In genomic region chr16:85114909-85115567, GRCh38 we compare ENCODE assay signal across 8 cellular contexts. TPM values are rescaled to one million over a fixed set of nuclear protein-coding genes. Genes with fewer than 3 reads are reported as not detected.
DNase-seq lines count a peak whose midpoint lies in the region; ATAC-seq and TF ChIP-seq lines count a peak whose summit lies in the region.

No MANE protein-coding gene starts in this region.

- CTCF ChIA-PET in AG04450 (lab: Charles Lee) = interaction anchor here (0.6 to 2.1 kb wide), 45 partner anchors 9 to 501 kb away, joined by 3 to 27 read pairs (median 5); no protein-coding TSS in a partner anchor
- CTCF ChIA-PET in RWPE1 (lab: Yijun Ruan, JAX) = interaction anchor here (0.5 to 1.8 kb wide), 46 partner anchors 9 to 1549 kb away, joined by 3 to 12 read pairs (median 4); no protein-coding TSS in a partner anchor

- peak overlapping the region; percentile 60 for H3K4me3 Mint-ChIP-seq in activated T-helper 17 cell treated with anti-CD3 and anti-CD28 coated beads, Interleukin-2, amount 50 U/mL, for 72 hours
- H3K4me3 Mint-ChIP-seq in neural crest cell = no peak overlapping the region
- H3K4me3 Mint-ChIP-seq in stimulated activated naive CD8-positive, alpha-beta T cell treated with anti-CD3 and anti-CD28 coated beads, Interleukin-15, Interleukin-2, amounts not matched to agents 100 ng/mL and 50 ng/mL, for 24 hours = peak overlapping the region; percentile 68

- H3K27ac ChIP-seq in AG04450 (ENCODE audit: low read depth, low read length) (peak overlapping the region; percentile 61), RWPE1 (peak overlapping the region; percentile 40)

- peak overlapping the region; percentile 63 for H3K27ac Mint-ChIP-seq in activated T-helper 17 cell treated with anti-CD3 and anti-CD28 coated beads, Interleukin-2, amount 50 U/mL, for 72 hours
- H3K27ac Mint-ChIP-seq in neural crest cell (ENCODE audit: unreplicated experiment) = no peak overlapping the region
- H3K27ac Mint-ChIP-seq in stimulated activated naive CD8-positive, alpha-beta T cell treated with anti-CD3 and anti-CD28 coated beads, Interleukin-15, Interleukin-2, amounts not matched to agents 100 ng/mL and 50 ng/mL, for 24 hours = peak overlapping the region; percentile 89

- no peaks in the 10 kb centered on the region for H3K9me3 Mint-ChIP-seq in activated T-helper 17 cell treated with anti-CD3 and anti-CD28 coated beads, Interleukin-2, amount 50 U/mL, for 72 hours
- H3K9me3 Mint-ChIP-seq in neural crest cell = no peaks in the 10 kb centered on the region
- no peaks in the 10 kb centered on the region for H3K9me3 Mint-ChIP-seq in stimulated activated naive CD8-positive, alpha-beta T cell treated with anti-CD3 and anti-CD28 coated beads, Interleukin-15, Interleukin-2, amounts not matched to agents 100 ng/mL and 50 ng/mL, for 24 hours

- peaks cover 4% of the 10 kb centered on the region; the same call in 1 of the 2 replicates for H3K9me3 ChIP-seq in AG04450 (ENCODE audit: control insufficient read depth, insufficient read depth, low read length)

- no peaks in the 10 kb centered on the region for H3K36me3 Mint-ChIP-seq in activated T-helper 17 cell treated with anti-CD3 and anti-CD28 coated beads, Interleukin-2, amount 50 U/mL, for 72 hours (ENCODE audit: low read depth)
- no peaks in the 10 kb centered on the region for H3K36me3 Mint-ChIP-seq in neural crest cell (ENCODE audit: low read depth)
- H3K36me3 Mint-ChIP-seq in stimulated activated naive CD8-positive, alpha-beta T cell treated with anti-CD3 and anti-CD28 coated beads, Interleukin-15, Interleukin-2, amounts not matched to agents 100 ng/mL and 50 ng/mL, for 24 hours (ENCODE audit: low read depth) = no peaks in the 10 kb centered on the region

- no peaks in the 10 kb centered on the region for H3K27me3 Mint-ChIP-seq in activated T-helper 17 cell treated with anti-CD3 and anti-CD28 coated beads, Interleukin-2, amount 50 U/mL, for 72 hours
- peaks cover 6% of the 10 kb centered on the region for H3K27me3 Mint-ChIP-seq in neural crest cell (ENCODE audit: low read depth)
- H3K27me3 Mint-ChIP-seq in stimulated activated naive CD8-positive, alpha-beta T cell treated with anti-CD3 and anti-CD28 coated beads, Interleukin-15, Interleukin-2, amounts not matched to agents 100 ng/mL and 50 ng/mL, for 24 hours = no peaks in the 10 kb centered on the region

- DNase-seq in AG04450 (ENCODE audit: low read depth, low spot score) = peak; percentile 56
- DNase-seq in LHCN-M2 (ENCODE audit: low read depth) = peak; percentile 71
- peak; percentile 88 for DNase-seq in RWPE1 (ENCODE audit: low spot score)
- DNase-seq in fibroblast of pulmonary artery (ENCODE audit: low read depth) = peak; percentile 84
- DNase-seq in neural crest cell (ENCODE audit: low read depth, low spot score) = peak; percentile 98

- peaks cover 5% of the 10 kb centered on the region for H3K4me1 Mint-ChIP-seq in activated T-helper 17 cell treated with anti-CD3 and anti-CD28 coated beads, Interleukin-2, amount 50 U/mL, for 72 hours
- peaks cover 34% of the 10 kb centered on the region for H3K4me1 Mint-ChIP-seq in neural crest cell
- H3K4me1 Mint-ChIP-seq in stimulated activated naive CD8-positive, alpha-beta T cell treated with anti-CD3 and anti-CD28 coated beads, Interleukin-15, Interleukin-2, amounts not matched to agents 100 ng/mL and 50 ng/mL, for 24 hours (ENCODE audit: low read depth) = peaks cover 13% of the 10 kb centered on the region

- POLR2A ChIA-PET in AG04450 (lab: Yijun Ruan, JAX) = interaction anchor here (0.7 to 1.0 kb wide), 2 partner anchors 56 to 157 kb away, joined by 3 read pairs; no protein-coding TSS in a partner anchor
- POLR2A ChIA-PET in RWPE1 (lab: Yijun Ruan, JAX; ENCODE audit: low non-redundant PET) = no interaction called here

- no peaks in the 10 kb centered on the region for H3K27me3 ChIP-seq in AG04450 (ENCODE audit: control insufficient read depth, insufficient read depth, low read length)

- H3K4me3 ChIP-seq in AG04450 (ENCODE audit: low read depth, low read length) (no peak overlapping the region), fibroblast of pulmonary artery (replicated peaks; ENCODE audit: low read depth, low read length) (no peak overlapping the region)

- TF ChIP-seq CTCF in AG04450 (IDR thresholded peaks at IDR 0.05; ENCODE audit: low read depth, low read length) (peak; percentile 99), RWPE1 (conservative IDR thresholded peaks at IDR 0.05; ENCODE audit: low read depth) (peak; percentile 97), fibroblast of pulmonary artery (IDR thresholded peaks at IDR 0.05; ENCODE audit: low read length, missing control alignments) (peak; percentile 95), neural crest cell (conservative IDR thresholded peaks at IDR 0.05) (peak; percentile 97)

- ATAC-seq in GM19023 (IDR thresholded peaks at IDR 0.05; ENCODE audit: unreplicated experiment) = peak; percentile 70
- ATAC-seq in activated T-helper 17 cell treated with anti-CD3 and anti-CD28 coated beads, Interleukin-2, amount 50 U/mL, for 72 hours (replicated peaks) = peak; percentile 92

RNA-seq across cellular contexts. Expression of gene CIBAR2, which starts 2.8 kb away (rescaled TPM):
- polyA plus RNA-seq in AG04450 (2011; rRNA removed) = 0.31 and 0.41 TPM in 2 replicates
- polyA minus RNA-seq in AG04450 (2011; rRNA and poly(A)+ RNA removed) = not detected in 2 replicates
- total RNA-seq in LHCN-M2 (2014; rRNA removed) (not detected in 2 replicates), neural crest cell (not detected in 2 replicates)
- polyA plus RNA-seq in LHCN-M2 (2012) = not detected
- total RNA-seq in activated T-helper 17 cell treated with anti-CD3 and anti-CD28 coated beads, Interleukin-2, amount 50 U/mL, for 72 hours = under 1 TPM in 1 of 2 donors, not detected in 1; 0.34 TPM
